8 cellular contexts compared by ENCODE assay signal in genomic region chr1:27234054-27234882, GRCh38. TPM values are rescaled to one million over a fixed set of nuclear protein-coding genes. Genes with fewer than 3 reads are reported as not detected.
DNase-seq lines count a peak whose midpoint lies in the region; ATAC-seq and TF ChIP-seq lines count a peak whose summit lies in the region.

A gene with protein sequence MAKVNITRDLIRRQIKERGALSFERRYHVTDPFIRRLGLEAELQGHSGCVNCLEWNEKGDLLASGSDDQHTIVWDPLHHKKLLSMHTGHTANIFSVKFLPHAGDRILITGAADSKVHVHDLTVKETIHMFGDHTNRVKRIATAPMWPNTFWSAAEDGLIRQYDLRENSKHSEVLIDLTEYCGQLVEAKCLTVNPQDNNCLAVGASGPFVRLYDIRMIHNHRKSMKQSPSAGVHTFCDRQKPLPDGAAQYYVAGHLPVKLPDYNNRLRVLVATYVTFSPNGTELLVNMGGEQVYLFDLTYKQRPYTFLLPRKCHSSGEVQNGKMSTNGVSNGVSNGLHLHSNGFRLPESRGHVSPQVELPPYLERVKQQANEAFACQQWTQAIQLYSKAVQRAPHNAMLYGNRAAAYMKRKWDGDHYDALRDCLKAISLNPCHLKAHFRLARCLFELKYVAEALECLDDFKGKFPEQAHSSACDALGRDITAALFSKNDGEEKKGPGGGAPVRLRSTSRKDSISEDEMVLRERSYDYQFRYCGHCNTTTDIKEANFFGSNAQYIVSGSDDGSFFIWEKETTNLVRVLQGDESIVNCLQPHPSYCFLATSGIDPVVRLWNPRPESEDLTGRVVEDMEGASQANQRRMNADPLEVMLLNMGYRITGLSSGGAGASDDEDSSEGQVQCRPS (plus strand): TSS chr1:27234632. CDS start chr1:27261055, 26,423 bp downstream.

- H3K4me3 ChIP-seq in GM06990 (replicated peaks; ENCODE audit: low read depth, low read length) (peak within 1 kb of the TSS; percentile 67), suprapubic skin (peak within 1 kb of the TSS; percentile 94)

- H3K4me3 Mint-ChIP-seq in activated naive CD4-positive, alpha-beta T cell treated with anti-CD3 and anti-CD28 coated beads, Interleukin-2, amount 50 U/mL, for 24 hours: peak within 1 kb of the TSS; percentile 97

- H3K36me3 ChIP-seq in GM06990 (ENCODE audit: control insufficient read depth, insufficient read depth, low read length) (no peaks in the 10 kb centered on the region), suprapubic skin (no peaks in the 10 kb centered on the region)

- peak within 1 kb of the TSS; percentile 99 for H3K27ac Mint-ChIP-seq in activated naive CD4-positive, alpha-beta T cell treated with anti-CD3 and anti-CD28 coated beads, Interleukin-2, amount 50 U/mL, for 24 hours

- DNase-seq in GM06990 (ENCODE audit: extremely low read depth, insufficient read length) (peak; percentile 97), NCI-H1092 (lab: John Stamatoyannopoulos, UW) (peak; percentile 97), germinal center (ENCODE audit: low spot score) (peak; percentile 96), nucleus accumbens (lab: John Stamatoyannopoulos, UW) (peak; percentile 89 to 99 (median 98)), suprapubic skin (ENCODE audit: low spot score in 2 of 2) (peak; percentile 98)

- H3K36me3 Mint-ChIP-seq in activated naive CD4-positive, alpha-beta T cell treated with anti-CD3 and anti-CD28 coated beads, Interleukin-2, amount 50 U/mL, for 24 hours: no peaks in the 10 kb centered on the region

- peaks cover 29% of the 10 kb centered on the region for H3K4me1 Mint-ChIP-seq in activated naive CD4-positive, alpha-beta T cell treated with anti-CD3 and anti-CD28 coated beads, Interleukin-2, amount 50 U/mL, for 24 hours

- peak within 1 kb of the TSS; percentile 80 for H3K27ac ChIP-seq in suprapubic skin

- H3K9me3 ChIP-seq in suprapubic skin: no peaks in the 10 kb centered on the region

- no peaks in the 10 kb centered on the region for H3K9me3 Mint-ChIP-seq in activated naive CD4-positive, alpha-beta T cell treated with anti-CD3 and anti-CD28 coated beads, Interleukin-2, amount 50 U/mL, for 24 hours

- ATAC-seq in HG02588 (IDR thresholded peaks at IDR 0.05; ENCODE audit: unreplicated experiment): peak; percentile 94
- peak; percentile 99 for ATAC-seq in SK-N-SH treated with all-trans-retinoic acid at 6 μM for 48 hours

- peaks cover 20% of the 10 kb centered on the region for H3K4me1 ChIP-seq in suprapubic skin

- no peak for TF ChIP-seq EP300 in suprapubic skin (IDR thresholded peaks at IDR 0.05)

- TF ChIP-seq CTCF in GM06990 (IDR thresholded peaks at IDR 0.05; ENCODE audit: insufficient read depth, low read length, poor library complexity, severe bottlenecking) (no peak), suprapubic skin (IDR thresholded peaks at IDR 0.05) (no peak)

- H3K27me3 ChIP-seq in GM06990 (replicated peaks; ENCODE audit: control insufficient read depth, insufficient read depth, low read length) (no peaks in the 10 kb centered on the region), suprapubic skin (no peaks in the 10 kb centered on the region)

- TF ChIP-seq POLR2A in suprapubic skin (IDR thresholded peaks at IDR 0.05): no peak

- H3K27me3 Mint-ChIP-seq in activated naive CD4-positive, alpha-beta T cell treated with anti-CD3 and anti-CD28 coated beads, Interleukin-2, amount 50 U/mL, for 24 hours: no peaks in the 10 kb centered on the region

- under 1% methylated on average over 62 of the region's 71 CpGs for WGBS in suprapubic skin

TF ChIP-seq in SK-N-SH treated with all-trans-retinoic acid at 6 μM for 48 hours, 23 proteins besides CTCF, POLR2A, EP300 and RAD21:
- TF ChIP-seq ISL1 (CRISPR knock-in tag; IDR thresholded peaks at IDR 0.05): no peak
- TF ChIP-seq, protein P1, sequence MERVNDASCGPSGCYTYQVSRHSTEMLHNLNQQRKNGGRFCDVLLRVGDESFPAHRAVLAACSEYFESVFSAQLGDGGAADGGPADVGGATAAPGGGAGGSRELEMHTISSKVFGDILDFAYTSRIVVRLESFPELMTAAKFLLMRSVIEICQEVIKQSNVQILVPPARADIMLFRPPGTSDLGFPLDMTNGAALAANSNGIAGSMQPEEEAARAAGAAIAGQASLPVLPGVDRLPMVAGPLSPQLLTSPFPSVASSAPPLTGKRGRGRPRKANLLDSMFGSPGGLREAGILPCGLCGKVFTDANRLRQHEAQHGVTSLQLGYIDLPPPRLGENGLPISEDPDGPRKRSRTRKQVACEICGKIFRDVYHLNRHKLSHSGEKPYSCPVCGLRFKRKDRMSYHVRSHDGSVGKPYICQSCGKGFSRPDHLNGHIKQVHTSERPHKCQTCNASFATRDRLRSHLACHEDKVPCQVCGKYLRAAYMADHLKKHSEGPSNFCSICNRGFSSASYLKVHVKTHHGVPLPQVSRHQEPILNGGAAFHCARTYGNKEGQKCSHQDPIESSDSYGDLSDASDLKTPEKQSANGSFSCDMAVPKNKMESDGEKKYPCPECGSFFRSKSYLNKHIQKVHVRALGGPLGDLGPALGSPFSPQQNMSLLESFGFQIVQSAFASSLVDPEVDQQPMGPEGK (CRISPR knock-in tag; IDR thresholded peaks at IDR 0.05; ENCODE audit: borderline replicate concordance): peak; percentile 100
- TF ChIP-seq GLIS3 (CRISPR knock-in tag; IDR thresholded peaks at IDR 0.05): no peak
TF ChIP-seq in SK-N-SH treated with all-trans-retinoic acid at 6 μM for 48 hours: peak in this region for 1.

RNA-seq across cellular contexts. Expression of the gene that starts here (rescaled TPM):
- total RNA-seq in suprapubic skin: 10 to 100 TPM; 59.6 to 69.7 (median 64.5) TPM

Comparison
In these comparisons a context has a peak if more than half of its experiments do, and no peak if none do; other contexts are left out.
1. Peak in every context shown above with its lines: DNase-seq, ATAC-seq, H3K4me3 ChIP-seq and H3K27ac ChIP-seq.